9 cellular contexts compared by ENCODE assay signal in genomic region chr10:102782698-102783540, GRCh38. TPM values are rescaled to one million over a fixed set of nuclear protein-coding genes. Genes with fewer than 3 reads are reported as not detected.
DNase-seq lines count a peak whose midpoint lies in the region; ATAC-seq and TF ChIP-seq lines count a peak whose summit lies in the region.
"Had no signal": no experiment of that assay in that cellular context is flagged by ENCODE, and none has a peak within 500 bp of the region (broad histone marks: within the 10 kb centered on the region; RNA-seq: fewer than 3 reads in every experiment).

No MANE protein-coding gene starts in this region.

- H3K9me3 Mint-ChIP-seq in naive thymus-derived CD4-positive, alpha-beta T cell: no peaks in the 10 kb centered on the region

- H3K4me1 Mint-ChIP-seq in naive thymus-derived CD4-positive, alpha-beta T cell: peaks cover 28 to 74% (median 70%) of the 10 kb centered on the region in 7 donors

- H3K9me3 ChIP-seq in esophagus muscularis mucosa: no peaks in the 10 kb centered on the region
- no peaks in the 10 kb centered on the region for H3K9me3 ChIP-seq in naive thymus-derived CD4-positive, alpha-beta T cell (ENCODE audit: control insufficient read depth in 2 of 3, low read length in 3 of 3)
- H3K9me3 ChIP-seq in vagina: no peaks in the 10 kb centered on the region
- H3K9me3 ChIP-seq in PC-9 (ENCODE audit: insufficient read depth, low read depth): no peaks in the 10 kb centered on the region

- peak; percentile 77 for ATAC-seq in Right ventricle myocardium inferior
- no peak for ATAC-seq in naive thymus-derived CD4-positive, alpha-beta T cell
- ATAC-seq in stimulated activated naive CD8-positive, alpha-beta T cell treated with anti-CD3 and anti-CD28 coated beads, Interleukin-15, Interleukin-2, amounts not matched to agents 100 U/mL and 50 U/mL, for 24 hours: no peak

- H3K36me3 Mint-ChIP-seq in naive thymus-derived CD4-positive, alpha-beta T cell: peaks cover 0 to 31% (median 12%) of the 10 kb centered on the region in 5 donors

- no peaks in the 10 kb centered on the region for H3K9me2 ChIP-seq in PC-9 (ENCODE audit: insufficient read depth)

- peak overlapping the region in 5 of 9 donors; percentile 22 to 43 (median 34) for H3K27ac Mint-ChIP-seq in naive thymus-derived CD4-positive, alpha-beta T cell

- H3K27me3 Mint-ChIP-seq in naive thymus-derived CD4-positive, alpha-beta T cell: no peaks in the 10 kb centered on the region

- WGBS in esophagus muscularis mucosa: 19% methylated on average over 16 of the region's 18 CpGs

- H3K4me3 ChIP-seq in esophagus muscularis mucosa (peak overlapping the region; percentile 13 to 30 (median 16)), vagina (peak overlapping the region; percentile 8 to 23), PC-9 (no peak overlapping the region)
- H3K4me3 ChIP-seq in naive thymus-derived CD4-positive, alpha-beta T cell (ENCODE audit: low read length): no peak overlapping the region

- no peaks in the 10 kb centered on the region for H3K27me3 ChIP-seq in esophagus muscularis mucosa
- H3K27me3 ChIP-seq in naive thymus-derived CD4-positive, alpha-beta T cell (ENCODE audit: control insufficient read depth in 2 of 2, insufficient read depth in 2 of 2, low read length in 2 of 2): no peaks in the 10 kb centered on the region
- no peaks in the 10 kb centered on the region for H3K27me3 ChIP-seq in vagina
- no peaks in the 10 kb centered on the region for H3K27me3 ChIP-seq in PC-9 (ENCODE audit: insufficient read depth, low read depth)

- H3K36me3 ChIP-seq in esophagus muscularis mucosa (no peaks in the 10 kb centered on the region), vagina (no peaks in the 10 kb centered on the region), PC-9 (ENCODE audit: low read depth) (no peaks in the 10 kb centered on the region)
- H3K36me3 ChIP-seq in naive thymus-derived CD4-positive, alpha-beta T cell (ENCODE audit: control insufficient read depth in 2 of 3, insufficient read depth in 3 of 3, low read length in 3 of 3): peaks cover 0 to 12% (median 0%) of the 10 kb centered on the region in 3 experiments

- POLR2A ChIA-PET in naive thymus-derived CD4-positive, alpha-beta T cell (lab: Charles Lee): no interaction called here
- POLR2A ChIA-PET in PC-9 (lab: Charles Lee; ENCODE audit: unreplicated experiment): no interaction called here

- peak; percentile 97 for TF ChIP-seq EP300 in esophagus muscularis mucosa (IDR thresholded peaks at IDR 0.05)

- H3K4me1 ChIP-seq in esophagus muscularis mucosa: peaks cover 89 to 100% (median 97%) of the 10 kb centered on the region in 4 donors
- H3K4me1 ChIP-seq in naive thymus-derived CD4-positive, alpha-beta T cell (ENCODE audit: control insufficient read depth in 2 of 2, insufficient read depth in 2 of 2, low read length in 2 of 2): peaks cover 0 to 7% of the 10 kb centered on the region in 2 donors
- peaks cover 98% of the 10 kb centered on the region for H3K4me1 ChIP-seq in vagina
- peaks cover 21% of the 10 kb centered on the region for H3K4me1 ChIP-seq in PC-9 (replicated peaks; ENCODE audit: insufficient read depth)

- intact Hi-C loops in Right ventricle myocardium inferior (cut with DNase I): no loop called here
- intact Hi-C loops in cardiac septum (cut with DNase I): no loop called here
- intact Hi-C loops in esophagus muscularis mucosa (cut with DNase I): no loop called here
- intact Hi-C loops in naive thymus-derived CD4-positive, alpha-beta T cell (cut with micrococcal nuclease): no loop called here
- intact Hi-C loops in vagina (cut with DNase I): no loop called here
- intact Hi-C loops in PC-9 (cut with micrococcal nuclease; ENCODE audit: unreplicated experiment): no loop called here

- H3F3A ChIP-seq in PC-9 (ENCODE audit: insufficient read depth, low read depth): no peaks in the 10 kb centered on the region; the same call in 1 of the 2 replicates

- TF ChIP-seq CTCF in esophagus muscularis mucosa (IDR thresholded peaks at IDR 0.05) (no peak), vagina (IDR thresholded peaks at IDR 0.05) (no peak), PC-9 (conservative IDR thresholded peaks at IDR 0.05) (no peak)

- no peak overlapping the region for H3K4me2 ChIP-seq in PC-9

- TF ChIP-seq POLR2A in esophagus muscularis mucosa (IDR thresholded peaks at IDR 0.05; ENCODE audit: low read depth) (no peak), vagina (IDR thresholded peaks at IDR 0.05) (no peak)

- no peak overlapping the region for H2AFZ ChIP-seq in PC-9

- no TSS peak for BruUV-seq in PC-9 (replicated peaks; lab: Mats Ljungman, UMichigan)

- DNase-seq in Right ventricle myocardium inferior (ENCODE audit: missing footprints): peak; percentile 76
- no peak for DNase-seq in cardiac septum (ENCODE audit: low spot score)
- DNase-seq in esophagus muscularis mucosa (ENCODE audit: extremely low spot score): peak; percentile 95
- DNase-seq in naive thymus-derived CD4-positive, alpha-beta T cell: no peak
- peak in 1 of 2 donors; percentile 97 for DNase-seq in vagina (ENCODE audit: extremely low spot score in 2 of 2)
- no peak for DNase-seq in NCI-H1436 treated with DMSO at 0.1 percent for 48 hours (lab: John Stamatoyannopoulos, UW)
- DNase-seq in PC-9: no peak
- no peak for DNase-seq in stimulated activated naive CD8-positive, alpha-beta T cell treated with anti-CD3 and anti-CD28 coated beads, Interleukin-15, Interleukin-2, amounts not matched to agents 100 U/mL and 50 U/mL, for 24 hours
- DNase-seq: NCI-H1417 treated with DMSO at 0.1 percent for 48 hours had no signal

- CTCF ChIA-PET in naive thymus-derived CD4-positive, alpha-beta T cell (lab: Charles Lee): no interaction called here
- CTCF ChIA-PET in PC-9 (lab: Charles Lee): no interaction called here

- no peak overlapping the region for H3K4me3 Mint-ChIP-seq in naive thymus-derived CD4-positive, alpha-beta T cell

- H4K20me1 ChIP-seq in PC-9 (ENCODE audit: insufficient read depth): no peaks in the 10 kb centered on the region; the same call in 1 of the 2 replicates

- H3K27ac ChIP-seq in esophagus muscularis mucosa (replicated peaks in 1 of 4): peak overlapping the region; percentile 89 to 94 (median 92)
- no peak overlapping the region for H3K27ac ChIP-seq in naive thymus-derived CD4-positive, alpha-beta T cell (ENCODE audit: low read depth, low read length)
- peak overlapping the region; percentile 79 for H3K27ac ChIP-seq in vagina
- H3K27ac ChIP-seq in PC-9: no peak overlapping the region

- H3K79me2 ChIP-seq in PC-9 (ENCODE audit: low read depth): no peaks in the 10 kb centered on the region

RNA-seq across cellular contexts. Expression of gene WBP1L, which starts 39.2 kb away (rescaled TPM):
- total RNA-seq in Right ventricle myocardium inferior: 25.9 TPM
- total RNA-seq in cardiac septum: 19.2 TPM
- total RNA-seq in esophagus muscularis mucosa: 100 to 1,000 TPM in 2 of 4 donors, 10 to 100 TPM in 2; 88.5 to 147 (median 112) TPM
- total RNA-seq in naive thymus-derived CD4-positive, alpha-beta T cell: 10 to 100 TPM; 20.5 to 37.9 (median 34.1) TPM
- 10 to 100 TPM; 19.4 to 30.3 TPM for polyA plus RNA-seq in naive thymus-derived CD4-positive, alpha-beta T cell
- 80.8 TPM for total RNA-seq in vagina
- 16.2 and 19.7 TPM in 2 replicates for total RNA-seq in PC-9 (2021)

RNA-seq across cellular contexts. Expression of gene CYP17A1, which starts 54.3 kb away (rescaled TPM):
- total RNA-seq in Right ventricle myocardium inferior (not detected), cardiac septum (not detected), esophagus muscularis mucosa (not detected), vagina (43.2 TPM), PC-9 (2021) (not detected in 2 replicates)
- not detected for total RNA-seq in naive thymus-derived CD4-positive, alpha-beta T cell
- not detected for polyA plus RNA-seq in naive thymus-derived CD4-positive, alpha-beta T cell

Comparison
In these comparisons a context has a peak if more than half of its experiments do, and no peak if none do; other contexts are left out.
1. DNase-seq: peak in Right ventricle myocardium inferior (single experiment) and esophagus muscularis mucosa (single experiment); none in cardiac septum (single experiment), naive thymus-derived CD4-positive, alpha-beta T cell (0 of 9), NCI-H1436 treated with DMSO at 0.1 percent for 48 hours (single experiment), PC-9 (0 of 2) and stimulated activated naive CD8-positive, alpha-beta T cell treated with anti-CD3 and anti-CD28 coated beads, Interleukin-15, Interleukin-2, amounts not matched to agents 100 U/mL and 50 U/mL, for 24 hours (single experiment).
2. H3K27ac ChIP-seq: peak in esophagus muscularis mucosa (4 of 4) and vagina (single experiment); none in naive thymus-derived CD4-positive, alpha-beta T cell (single experiment) and PC-9 (single experiment).
3. H3K4me3 ChIP-seq: peak in esophagus muscularis mucosa (4 of 4) and vagina (2 of 2); none in naive thymus-derived CD4-positive, alpha-beta T cell (single experiment) and PC-9 (single experiment).
4. RNA of gene CYP17A1, which starts 54.3 kb away (total RNA-seq): 43.2 TPM in vagina (single experiment); not detected in cardiac septum (single experiment), not detected in Right ventricle myocardium inferior (single experiment), not detected in esophagus muscularis mucosa, not detected in naive thymus-derived CD4-positive, alpha-beta T cell and not detected in PC-9; every median in the first group is over 10 times any median in the second.